5 cellular contexts compared by ENCODE assay signal in the genomic region with DNA sequence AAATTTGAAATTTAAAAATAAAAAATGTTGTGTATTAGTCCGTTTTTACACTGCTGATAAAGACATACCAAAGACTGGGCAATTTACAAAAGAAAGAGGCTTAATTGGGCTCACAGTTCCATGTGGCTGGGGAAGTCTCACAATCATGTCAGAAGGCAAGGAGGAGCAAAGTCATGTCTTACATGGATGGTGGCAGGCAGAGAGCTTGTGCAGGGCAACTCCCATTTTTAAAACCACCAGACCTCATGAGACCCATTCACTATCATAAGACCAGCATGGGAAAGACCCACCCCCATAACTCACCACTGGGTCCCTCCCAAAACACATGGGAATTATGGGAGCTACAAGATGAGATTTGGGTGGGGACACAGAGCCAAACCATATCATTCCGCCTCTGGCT.
DNase-seq lines count a peak whose midpoint lies in the region; ATAC-seq, FAIRE-seq and TF ChIP-seq lines count a peak whose summit lies in the region.
"Not testable (repeated sequence)": the region's sequence is repeated elsewhere in the genome, so short reads cannot be mapped to it uniquely, and the experiment has no call there.

No MANE protein-coding gene starts in this region.

- H3K4me1 Mint-ChIP-seq in activated T-helper 17 cell treated with anti-CD3 and anti-CD28 coated beads, Interleukin-2, amount 50 U/mL, for 72 hours = peaks cover 19% of the 10 kb centered on the region
- H3K4me1 Mint-ChIP-seq in endothelial cell (ENCODE audit: unreplicated experiment) = not testable (repeated sequence)
- peaks cover 20% of the 10 kb centered on the region for H3K4me1 Mint-ChIP-seq in stimulated activated naive CD8-positive, alpha-beta T cell treated with anti-CD3 and anti-CD28 coated beads, Interleukin-15, Interleukin-2, amounts not matched to agents 100 ng/mL and 50 ng/mL, for 24 hours (ENCODE audit: low read depth)

- 61% methylated on average over 2 of the region's 2 CpGs for WGBS in K562 (ENCODE audit: insufficient coverage, low coverage, missing lambda C conversion rate)

- not testable (repeated sequence) for H3K79me2 ChIP-seq in OCI-LY3 (ENCODE audit: low read length); K562 (ENCODE audit: control insufficient read depth, insufficient read depth, low read length)

- in situ Hi-C loops in K562 (cut with MboI) = not testable (repeated sequence)

- not testable (repeated sequence) for TF ChIP-seq RAD21 in K562 (CRISPR knock-in tag; conservative IDR thresholded peaks at IDR 0.05 in 1 of 2, IDR thresholded peaks at IDR 0.05 in 1 of 2)

- not testable (repeated sequence) for FAIRE-seq in K562 (lab: Jason Lieb, UNC)

- H3K27me3 Mint-ChIP-seq in activated T-helper 17 cell treated with anti-CD3 and anti-CD28 coated beads, Interleukin-2, amount 50 U/mL, for 72 hours; endothelial cell (ENCODE audit: unreplicated experiment); stimulated activated naive CD8-positive, alpha-beta T cell treated with anti-CD3 and anti-CD28 coated beads, Interleukin-15, Interleukin-2, amounts not matched to agents 100 ng/mL and 50 ng/mL, for 24 hours: not testable (repeated sequence)

- BruUV-seq in K562 (replicated peaks; lab: Mats Ljungman, UMichigan) = not testable (repeated sequence)

- peak overlapping the region; percentile 99; the same call in 1 of the 2 replicates for H3K27ac ChIP-seq in OCI-LY3 (ENCODE audit: low read length)
- not testable (repeated sequence) for H3K27ac ChIP-seq in K562 (ENCODE audit: extremely low read depth, low read depth, low read length)

- intact Hi-C loops in K562 (cut with micrococcal nuclease) = not testable (repeated sequence)

- H3K9me3 Mint-ChIP-seq in activated T-helper 17 cell treated with anti-CD3 and anti-CD28 coated beads, Interleukin-2, amount 50 U/mL, for 72 hours = peaks cover 22% of the 10 kb centered on the region
- peaks cover 16% of the 10 kb centered on the region for H3K9me3 Mint-ChIP-seq in endothelial cell (ENCODE audit: unreplicated experiment)
- H3K9me3 Mint-ChIP-seq in stimulated activated naive CD8-positive, alpha-beta T cell treated with anti-CD3 and anti-CD28 coated beads, Interleukin-15, Interleukin-2, amounts not matched to agents 100 ng/mL and 50 ng/mL, for 24 hours = peaks cover 32% of the 10 kb centered on the region

- H3K27me3 ChIP-seq in OCI-LY3 (ENCODE audit: low read depth, low read length); K562 (ENCODE audit: control insufficient read depth in 2 of 2, insufficient read depth in 2 of 2, low read length in 2 of 2): not testable (repeated sequence)

- not testable (repeated sequence) for H3K4me2 ChIP-seq in OCI-LY3 (ENCODE audit: low read length); K562 (ENCODE audit: insufficient read depth, low read length)

- not testable (repeated sequence) for H3K4me3 Mint-ChIP-seq in activated T-helper 17 cell treated with anti-CD3 and anti-CD28 coated beads, Interleukin-2, amount 50 U/mL, for 72 hours; stimulated activated naive CD8-positive, alpha-beta T cell treated with anti-CD3 and anti-CD28 coated beads, Interleukin-15, Interleukin-2, amounts not matched to agents 100 ng/mL and 50 ng/mL, for 24 hours
- H3K4me3 Mint-ChIP-seq in endothelial cell (ENCODE audit: unreplicated experiment) = peak overlapping the region; percentile 45

- ATAC-seq in activated T-helper 17 cell treated with anti-CD3 and anti-CD28 coated beads, Interleukin-2, amount 50 U/mL, for 72 hours (replicated peaks); K562: not testable (repeated sequence)

- not testable (repeated sequence) for H3K9me3 ChIP-seq in OCI-LY3 (ENCODE audit: insufficient read depth, low read length); K562 (replicated peaks; ENCODE audit: control insufficient read depth, insufficient read depth, low read depth, low read length)

- DNase-seq in K562 (ENCODE audit: extremely low read depth in 1 of 4, low spot score in 3 of 4); endothelial cell (ENCODE audit: low spot score): not testable (repeated sequence)

- not testable (repeated sequence) for H3K4me3 ChIP-seq in OCI-LY3 (ENCODE audit: low read length); K562

- H3K27ac Mint-ChIP-seq in activated T-helper 17 cell treated with anti-CD3 and anti-CD28 coated beads, Interleukin-2, amount 50 U/mL, for 72 hours = peak overlapping the region; percentile 91
- not testable (repeated sequence) for H3K27ac Mint-ChIP-seq in endothelial cell (ENCODE audit: unreplicated experiment)
- peak overlapping the region; percentile 26 for H3K27ac Mint-ChIP-seq in stimulated activated naive CD8-positive, alpha-beta T cell treated with anti-CD3 and anti-CD28 coated beads, Interleukin-15, Interleukin-2, amounts not matched to agents 100 ng/mL and 50 ng/mL, for 24 hours

- H2AFZ ChIP-seq in OCI-LY3 (ENCODE audit: low read depth, low read length); K562 (ENCODE audit: low read depth, low read length): not testable (repeated sequence)

- not testable (repeated sequence) for TF ChIP-seq CTCF in OCI-LY3 (IDR thresholded peaks at IDR 0.05; ENCODE audit: low read depth, low read length); K562 (IDR thresholded peaks at IDR 0.05 in 2 of 3, conservative IDR thresholded peaks at IDR 0.05 in 1 of 3; ENCODE audit: insufficient read depth in 2 of 3, low read depth in 1 of 3, low read length in 3 of 3); endothelial cell (IDR thresholded peaks at IDR 0.05; ENCODE audit: unreplicated experiment)

- CTCF ChIA-PET in K562 (lab: Yijun Ruan, JAX; ENCODE audit: low intra/inter-chr PET ratio) = not testable (repeated sequence)

- POLR2A ChIA-PET in K562 (lab: Yijun Ruan, JAX) = not testable (repeated sequence)

- peaks cover 61% of the 10 kb centered on the region for H3K36me3 Mint-ChIP-seq in activated T-helper 17 cell treated with anti-CD3 and anti-CD28 coated beads, Interleukin-2, amount 50 U/mL, for 72 hours (ENCODE audit: low read depth)
- peaks cover 52% of the 10 kb centered on the region for H3K36me3 Mint-ChIP-seq in endothelial cell (ENCODE audit: low read depth, unreplicated experiment)
- peaks cover 61% of the 10 kb centered on the region for H3K36me3 Mint-ChIP-seq in stimulated activated naive CD8-positive, alpha-beta T cell treated with anti-CD3 and anti-CD28 coated beads, Interleukin-15, Interleukin-2, amounts not matched to agents 100 ng/mL and 50 ng/mL, for 24 hours (ENCODE audit: low read depth)

- peaks cover 27% of the 10 kb centered on the region for H3K4me1 ChIP-seq in OCI-LY3 (ENCODE audit: low read length)
- not testable (repeated sequence) for H3K4me1 ChIP-seq in K562 (replicated peaks in 1 of 2; ENCODE audit: control insufficient read depth in 2 of 2, insufficient read depth in 2 of 2, low read length in 2 of 2)

- not testable (repeated sequence) for TF ChIP-seq EP300 in K562 (IDR thresholded peaks at IDR 0.05; ENCODE audit: low read length)

- H3K9ac ChIP-seq in OCI-LY3 (ENCODE audit: low read length); K562 (ENCODE audit: insufficient read depth in 1 of 2, low read depth in 2 of 2, low read length in 2 of 2): not testable (repeated sequence)

- H3K9me1 ChIP-seq in K562 (ENCODE audit: control insufficient read depth, insufficient read depth, low read length) = not testable (repeated sequence)

- H3K36me3 ChIP-seq in OCI-LY3 (replicated peaks; ENCODE audit: low read depth, low read length); K562 (ENCODE audit: control insufficient read depth, insufficient read depth, low read length): not testable (repeated sequence)

- H4K20me1 ChIP-seq in OCI-LY3 (ENCODE audit: insufficient read depth, low read length); K562 (replicated peaks; ENCODE audit: control insufficient read depth, insufficient read depth, low read length): not testable (repeated sequence)

- TF ChIP-seq POLR2A in K562 (conservative IDR thresholded peaks at IDR 0.05) = not testable (repeated sequence)

TF ChIP-seq in K562, 482 proteins besides CTCF, POLR2A, EP300 and RAD21:
- TF ChIP-seq ZNF431 (CRISPR knock-in tag; IDR thresholded peaks at IDR 0.05) = peak; percentile 71; the same call in 1 of the 2 replicates
